In the genomic region with DNA sequence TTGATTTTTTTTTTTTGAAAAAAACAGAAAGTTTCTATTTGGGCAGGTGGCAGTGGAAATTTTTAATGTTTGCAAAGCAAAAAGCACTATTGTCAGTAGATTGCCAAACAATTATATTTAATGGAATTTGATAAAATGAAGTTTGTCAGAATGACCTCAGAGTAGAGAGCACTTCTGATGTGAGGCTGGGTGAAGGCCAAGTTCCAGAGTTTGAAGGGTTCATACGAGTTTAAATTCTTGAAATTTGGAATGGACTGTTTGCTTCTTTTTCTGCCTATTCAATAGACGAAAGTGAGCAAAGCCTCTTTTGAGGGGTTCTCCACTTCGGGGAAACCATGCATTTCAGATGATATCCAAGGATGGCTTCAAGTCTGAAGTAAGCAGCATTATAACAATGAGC, we compare ENCODE assay signal across 20 cellular contexts. TPM values are rescaled to one million over a fixed set of nuclear protein-coding genes. Genes with fewer than 3 reads are reported as not detected.
"Had no signal": no experiment of that assay in that cellular context is flagged by ENCODE, and none has a peak within 500 bp of the region (broad histone marks: within the 10 kb centered on the region; RNA-seq: fewer than 3 reads in every experiment).

No MANE protein-coding gene starts in this region.

- H3K9me3 Mint-ChIP-seq: nephron; neural crest cell; stimulated activated memory B cell treated with anti-CD40 and anti-IgM and Interleukin-4, amounts not matched to agents 10 μg/mL and 1 μg/mL and 100 μg/mL, for 72 hours; stimulated activated naive CD8-positive, alpha-beta T cell treated with anti-CD3 and anti-CD28 coated beads, Interleukin-15, amount 100 ng/mL, for 72 hours had no signal

- FAIRE-seq: pancreas, small intestine had no signal

- H3K4me1 ChIP-seq: heart right ventricle, psoas muscle, sigmoid colon, spleen, transverse colon had no signal

- H3K27me3 ChIP-seq: pancreas, upper lobe of left lung had no signal

- H3K9me3 ChIP-seq: heart right ventricle, pancreas, psoas muscle, sigmoid colon, spleen, transverse colon, upper lobe of left lung had no signal

- H3K4me3 Mint-ChIP-seq: naive thymus-derived CD8-positive, alpha-beta T cell; nephron; stimulated activated memory B cell treated with anti-CD40 and anti-IgM and Interleukin-4, amounts not matched to agents 10 μg/mL and 1 μg/mL and 100 μg/mL, for 72 hours; stimulated activated naive CD8-positive, alpha-beta T cell treated with anti-CD3 and anti-CD28 coated beads, Interleukin-15, amount 100 ng/mL, for 72 hours had no signal

- ATAC-seq: naive thymus-derived CD8-positive, alpha-beta T cell; psoas muscle; stimulated activated memory B cell treated with anti-CD40 and anti-IgM and Interleukin-4, amounts not matched to agents 10 μg/mL and 1 μg/mL and 100 μg/mL, for 72 hours; stimulated activated naive CD8-positive, alpha-beta T cell treated with anti-CD3 and anti-CD28 coated beads, Interleukin-15, amount 100 ng/mL, for 72 hours had no signal

- H3K27ac ChIP-seq: heart right ventricle, hepatocyte, pancreas, psoas muscle, spleen, transverse colon had no signal

- H3K36me3 Mint-ChIP-seq: naive thymus-derived CD8-positive, alpha-beta T cell; stimulated activated memory B cell treated with anti-CD40 and anti-IgM and Interleukin-4, amounts not matched to agents 10 μg/mL and 1 μg/mL and 100 μg/mL, for 72 hours had no signal

- H3K4me1 Mint-ChIP-seq: naive thymus-derived CD8-positive, alpha-beta T cell; nephron; stimulated activated memory B cell treated with anti-CD40 and anti-IgM and Interleukin-4, amounts not matched to agents 10 μg/mL and 1 μg/mL and 100 μg/mL, for 72 hours; stimulated activated naive CD8-positive, alpha-beta T cell treated with anti-CD3 and anti-CD28 coated beads, Interleukin-15, amount 100 ng/mL, for 72 hours had no signal

- DNase-seq: heart right ventricle; islet precursor cell; mesenchymal stem cell; naive thymus-derived CD8-positive, alpha-beta T cell; pancreas; psoas muscle; sigmoid colon; small intestine; spleen; stimulated activated CD4-positive, alpha-beta T cell treated with anti-CD3 and anti-CD28 coated beads, Interleukin-4, amount 100 ng/mL, for 24 hours; stimulated activated CD8-positive, alpha-beta memory T cell treated with anti-CD3 and anti-CD28 coated beads, Interleukin-4, amount 100 ng/mL, for 48 hours; stimulated activated naive CD4-positive, alpha-beta T cell treated with Interleukin-2 at 50 U/mL for 16 hours; stimulated activated naive CD8-positive, alpha-beta T cell treated with anti-CD3 and anti-CD28 coated beads, Interleukin-15, amount 100 ng/mL, for 72 hours; substantia nigra; transverse colon; upper lobe of left lung had no signal

- H3K36me3 ChIP-seq: heart right ventricle, pancreas, sigmoid colon, spleen, transverse colon, upper lobe of left lung had no signal

- H3K4me3 ChIP-seq: heart right ventricle, hepatocyte, pancreas, psoas muscle, sigmoid colon, spleen, transverse colon, upper lobe of left lung had no signal

- H3K27ac Mint-ChIP-seq: nephron; stimulated activated memory B cell treated with anti-CD40 and anti-IgM and Interleukin-4, amounts not matched to agents 10 μg/mL and 1 μg/mL and 100 μg/mL, for 72 hours; stimulated activated naive CD8-positive, alpha-beta T cell treated with anti-CD3 and anti-CD28 coated beads, Interleukin-15, amount 100 ng/mL, for 72 hours had no signal

RNA-seq across cellular contexts. Expression of a gene that starts 7.4 kb away (rescaled TPM):
- polyA plus RNA-seq: naive thymus-derived CD8-positive, alpha-beta T cell had no signal
